In genomic region chr1:221274373-221274772, GRCh38 we compare ENCODE assay signal across 16 cellular contexts.
DNase-seq lines count a peak whose midpoint lies in the region; ATAC-seq and TF ChIP-seq lines count a peak whose summit lies in the region.
"Had no signal": no experiment of that assay in that cellular context is flagged by ENCODE, and none has a peak within 500 bp of the region (broad histone marks: within the 10 kb centered on the region; RNA-seq: fewer than 3 reads in every experiment).

No MANE protein-coding gene starts in this region.

- no peak overlapping the region for H3K27ac ChIP-seq in dorsolateral prefrontal cortex
- H3K27ac ChIP-seq: ascending aorta, gastroesophageal sphincter, KMS-11 had no signal

- no peak for ATAC-seq in HG02970 (IDR thresholded peaks at IDR 0.05; ENCODE audit: low FRiP score, unreplicated experiment)
- ATAC-seq in GM21367 (IDR thresholded peaks at IDR 0.05; ENCODE audit: unreplicated experiment), result no peak
- ATAC-seq: activated CD8-positive, alpha-beta T cell treated with anti-CD3 and anti-CD28 coated beads, Interleukin-2, amount 10 ng/mL, durations not matched to agents 7 days and 5 days; gastroesophageal sphincter; PC-3 had no signal

- intact Hi-C loops in dorsolateral prefrontal cortex (cut with DNase I) (no loop called here), posterior vena cava (cut with DNase I) (no loop called here)

- H3K27me3 ChIP-seq in dorsolateral prefrontal cortex, result peaks cover 0 to 4% (median 0%) of the 10 kb centered on the region in 45 donors
- H3K27me3 ChIP-seq: ascending aorta, gastroesophageal sphincter had no signal

- DNase-seq in ELF-1 (ENCODE audit: low read depth, low spot score), result peak; percentile 73
- peak; percentile 94 to 99 for DNase-seq in NCI-H2081 (lab: John Stamatoyannopoulos, UW)
- peak; percentile 100 for DNase-seq in NCI-H82 (lab: John Stamatoyannopoulos, UW)
- peak; percentile 22 for DNase-seq in myocyte (ENCODE audit: low read depth)
- DNase-seq in dorsolateral prefrontal cortex, result no peak
- DNase-seq in posterior vena cava (ENCODE audit: low spot score), result no peak
- DNase-seq: activated CD8-positive, alpha-beta T cell treated with anti-CD3 and anti-CD28 coated beads, Interleukin-2, amount 10 ng/mL, durations not matched to agents 7 days and 5 days; activated effector memory CD4-positive, alpha-beta T cell treated with anti-CD3 and anti-CD28 coated beads, Interleukin-2, amount 50 U/mL, for 16 hours; immature natural killer cell; PC-3; right cardiac atrium had no signal

- H3K4me3 ChIP-seq in dorsolateral prefrontal cortex, result no peak overlapping the region
- H3K4me3 ChIP-seq: ascending aorta, gastroesophageal sphincter had no signal

- no peak for TF ChIP-seq CTCF in dorsolateral prefrontal cortex (IDR thresholded peaks at IDR 0.05 in 54 of 56, conservative IDR thresholded peaks at IDR 0.05 in 2 of 56; ENCODE audit: low read depth in 1 of 56, partially characterized antibody in 56 of 56)

Comparison
In these comparisons a context has a peak if more than half of its experiments do, and no peak if none do; other contexts are left out.
1. DNase-seq: peak in ELF-1 (single experiment), NCI-H2081 (2 of 2), NCI-H82 (single experiment) and myocyte (single experiment); none in dorsolateral prefrontal cortex (0 of 10) and posterior vena cava (single experiment).